ENCODE assay signal across 17 cellular contexts in the genomic region with DNA sequence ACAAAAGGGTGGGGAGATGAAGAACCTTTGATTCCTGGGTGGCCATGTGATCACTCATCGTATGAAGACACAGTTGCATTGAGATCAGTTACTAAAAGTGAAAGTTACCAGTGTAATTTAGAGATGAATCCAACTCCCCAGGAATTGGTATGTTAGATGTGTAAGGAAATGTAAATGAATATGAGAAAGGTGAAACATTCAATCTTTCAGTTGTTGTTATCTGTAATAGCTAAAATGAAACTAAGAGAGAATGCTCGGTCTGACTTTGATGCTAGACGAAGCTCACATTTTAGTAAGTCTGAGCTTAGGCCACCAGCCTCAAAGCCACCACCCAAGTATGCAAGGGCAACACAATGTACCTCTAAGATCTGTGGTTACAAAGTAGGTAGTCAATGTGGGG.
"Had no signal": no experiment of that assay in that cellular context is flagged by ENCODE, and none has a peak within 500 bp of the region (broad histone marks: within the 10 kb centered on the region; RNA-seq: fewer than 3 reads in every experiment).

No MANE protein-coding gene starts in this region.

- H3K27ac ChIP-seq: adrenal gland, dorsolateral prefrontal cortex, ovary, right lobe of liver had no signal

- H3K36me3 Mint-ChIP-seq: activated naive CD4-positive, alpha-beta T cell treated with anti-CD3 and anti-CD28 coated beads, Interleukin-2, amount 50 U/mL, for 24 hours; memory B cell; naive thymus-derived CD4-positive, alpha-beta T cell had no signal

- H3K9me3 ChIP-seq: adrenal gland, mucosa of descending colon, ovary, right lobe of liver had no signal

- H3K27me3 Mint-ChIP-seq: activated naive CD4-positive, alpha-beta T cell treated with anti-CD3 and anti-CD28 coated beads, Interleukin-2, amount 50 U/mL, for 24 hours; memory B cell; naive thymus-derived CD4-positive, alpha-beta T cell had no signal

- H3K27me3 ChIP-seq: ovary, right lobe of liver had no signal

- H3K27ac Mint-ChIP-seq: activated naive CD4-positive, alpha-beta T cell treated with anti-CD3 and anti-CD28 coated beads, Interleukin-2, amount 50 U/mL, for 24 hours; endodermal cell; memory B cell; naive thymus-derived CD4-positive, alpha-beta T cell; WTC11 had no signal

- H3K4me2 ChIP-seq: smooth muscle cell had no signal

- H3K4me1 Mint-ChIP-seq: activated naive CD4-positive, alpha-beta T cell treated with anti-CD3 and anti-CD28 coated beads, Interleukin-2, amount 50 U/mL, for 24 hours; endodermal cell; naive thymus-derived CD4-positive, alpha-beta T cell had no signal

- H3K9me3 Mint-ChIP-seq: activated naive CD4-positive, alpha-beta T cell treated with anti-CD3 and anti-CD28 coated beads, Interleukin-2, amount 50 U/mL, for 24 hours; memory B cell had no signal

- H3K4me1 ChIP-seq: adrenal gland, right lobe of liver had no signal

- H3K4me3 ChIP-seq: adrenal gland, dorsolateral prefrontal cortex, mucosa of descending colon, ovary, right lobe of liver, smooth muscle cell had no signal

- H3K36me3 ChIP-seq: adrenal gland, ovary, right lobe of liver had no signal

- DNase-seq: activated CD4-positive, alpha-beta T cell treated with anti-CD3 and anti-CD28 coated beads for 48 hours; activated CD8-positive, alpha-beta memory T cell treated with anti-CD3 and anti-CD28 coated beads for 24 hours; activated effector memory CD4-positive, alpha-beta T cell treated with Interleukin-2 at 50 U/mL for 16 hours; adrenal gland; dorsolateral prefrontal cortex; endodermal cell; head of caudate nucleus; kidney glomerular epithelial cell; left ventricle myocardium superior; mucosa of descending colon; naive thymus-derived CD4-positive, alpha-beta T cell; ovary; right lobe of liver had no signal

- ATAC-seq: left ventricle myocardium superior; mucosa of descending colon; naive thymus-derived CD4-positive, alpha-beta T cell; right lobe of liver; WTC11 had no signal

- H3K4me3 Mint-ChIP-seq: activated naive CD4-positive, alpha-beta T cell treated with anti-CD3 and anti-CD28 coated beads, Interleukin-2, amount 50 U/mL, for 24 hours; endodermal cell; memory B cell; naive thymus-derived CD4-positive, alpha-beta T cell; WTC11 had no signal
